Comparison of ENCODE assay signal across 25 cellular contexts in genomic region chr7:7786595-7786994, GRCh38.
DNase-seq lines count a peak whose midpoint lies in the region; ATAC-seq and TF ChIP-seq lines count a peak whose summit lies in the region.
"Had no signal": no experiment of that assay in that cellular context is flagged by ENCODE, and none has a peak within 500 bp of the region (broad histone marks: within the 10 kb centered on the region; RNA-seq: fewer than 3 reads in every experiment).

No MANE protein-coding gene starts in this region.

- peak overlapping the region; percentile 10 for H3K4me2 ChIP-seq in smooth muscle cell
- H3K4me2 ChIP-seq: BLaER1 had no signal

- peaks cover 2% of the 10 kb centered on the region for H3K4me1 Mint-ChIP-seq in endodermal cell

- no peaks in the 10 kb centered on the region for H3K79me2 ChIP-seq in smooth muscle cell (ENCODE audit: low read depth)

- no peak overlapping the region for H3K4me3 ChIP-seq in NB4 (ENCODE audit: low read depth, low read length)
- no peak overlapping the region for H3K4me3 ChIP-seq in endodermal cell (ENCODE audit: low read length)
- no peak overlapping the region for H3K4me3 ChIP-seq in smooth muscle cell
- no peak overlapping the region for H3K4me3 ChIP-seq in lower leg skin (ENCODE audit: low read depth, poor library complexity, severe bottlenecking)
- H3K4me3 ChIP-seq: BLaER1 had no signal

- H3K9ac ChIP-seq in endodermal cell (ENCODE audit: extremely low read depth, low read length, poor library complexity, severe bottlenecking) = no peak overlapping the region
- H3K9ac ChIP-seq in smooth muscle cell (ENCODE audit: low read depth) = no peak overlapping the region
- H3K9ac ChIP-seq: BLaER1 had no signal

- WGBS in endodermal cell (ENCODE audit: insufficient coverage in 1 of 2, insufficient read length in 1 of 2), 2 experiments = 95 to 100% methylated on average over 1 to 3 of the region's 3 CpGs
- WGBS in smooth muscle cell (ENCODE audit: low lambda C conversion rate) = 43% methylated on average over 3 of the region's 3 CpGs
- 92 to 93% methylated on average over 3 of the region's 3 CpGs for WGBS in lower leg skin, 2 donors

- H3K4me3 Mint-ChIP-seq in endodermal cell = no peak overlapping the region
- H3K4me3 Mint-ChIP-seq: CD4-positive, alpha-beta memory T cell; T-cell had no signal

- intact Hi-C loops in lower leg skin (cut with DNase I; ENCODE audit: low total_unique reads) = no loop called here

- H3K9me3 Mint-ChIP-seq in endodermal cell = no peaks in the 10 kb centered on the region
- H3K9me3 Mint-ChIP-seq: CD4-positive, alpha-beta memory T cell; T-cell had no signal

- H3K36me3 ChIP-seq in endodermal cell (ENCODE audit: control insufficient read depth, insufficient read depth, low read length) (no peaks in the 10 kb centered on the region), smooth muscle cell (ENCODE audit: low read depth) (no peaks in the 10 kb centered on the region)
- H3K36me3 ChIP-seq: BLaER1 had no signal

- H3K36me3 Mint-ChIP-seq in endodermal cell (ENCODE audit: low read depth) = no peaks in the 10 kb centered on the region

- H3K27me3 ChIP-seq in endodermal cell (ENCODE audit: control insufficient read depth, insufficient read depth, low read length, poor library complexity, severe bottlenecking) (no peaks in the 10 kb centered on the region), smooth muscle cell (ENCODE audit: low read depth) (no peaks in the 10 kb centered on the region)
- H3K27me3 ChIP-seq: BLaER1 had no signal

- no peak for TF ChIP-seq POLR2A in NB4 (IDR thresholded peaks at IDR 0.05; ENCODE audit: extremely low read depth, insufficient read length)
- TF ChIP-seq POLR2A in lower leg skin (IDR thresholded peaks at IDR 0.05) = no peak

- no peaks in the 10 kb centered on the region for H4K20me1 ChIP-seq in smooth muscle cell (ENCODE audit: low read depth)
- H4K20me1 ChIP-seq: BLaER1 had no signal

- ATAC-seq in GM18873 (IDR thresholded peaks at IDR 0.05; ENCODE audit: low FRiP score, unreplicated experiment) (no peak), GM21381 (IDR thresholded peaks at IDR 0.05; ENCODE audit: unreplicated experiment) (no peak)
- ATAC-seq: HepG2, T-cell had no signal

- H3K9me3 ChIP-seq in endodermal cell (ENCODE audit: control insufficient read depth, low read length) (no peaks in the 10 kb centered on the region), smooth muscle cell (replicated peaks; ENCODE audit: low read depth) (no peaks in the 10 kb centered on the region)
- H3K9me3 ChIP-seq: BLaER1, Caco-2 had no signal

- H3K4me1 ChIP-seq in endodermal cell (ENCODE audit: control insufficient read depth, insufficient read depth, low read length) = no peaks in the 10 kb centered on the region
- peaks cover 4% of the 10 kb centered on the region for H3K4me1 ChIP-seq in smooth muscle cell (ENCODE audit: low read depth)
- H3K4me1 ChIP-seq: BLaER1 had no signal

- H3K27me3 Mint-ChIP-seq in endodermal cell (ENCODE audit: insufficient read depth) = no peaks in the 10 kb centered on the region
- H3K27me3 Mint-ChIP-seq: CD4-positive, alpha-beta memory T cell; T-cell had no signal

- no peak overlapping the region for H2AFZ ChIP-seq in smooth muscle cell (ENCODE audit: low read depth)

- DNase-seq in NB4 (ENCODE audit: low read depth) (peak; percentile 62), OCI-M1 (lab: John Stamatoyannopoulos, UW) (peak; percentile 3), endodermal cell (no peak), smooth muscle cell (lab: John Stamatoyannopoulos, UW; ENCODE audit: unreplicated experiment) (no peak), lower leg skin (ENCODE audit: low spot score in 2 of 2) (no peak)
- DNase-seq: ACHN; Caco-2; CD4-positive, alpha-beta memory T cell; DMS53; EL; GF-D8; H7; KBM-7; MM.1S; NCI-H1092 treated with DMSO at 0.1 percent for 48 hours; NCI-H2029 treated with DMSO at 0.1 percent for 48 hours; NCI-H226; NCI-H510A treated with DMSO at 0.1 percent for 48 hours; SHP77 treated with DMSO at 0.1 percent for 48 hours; T-cell had no signal

- H3F3A ChIP-seq in smooth muscle cell (ENCODE audit: low read depth) = peaks cover 10% of the 10 kb centered on the region

- TF ChIP-seq CTCF in NB4 (IDR thresholded peaks at IDR 0.05; ENCODE audit: low read depth, low read length) = no peak
- TF ChIP-seq CTCF in endodermal cell (conservative IDR thresholded peaks at IDR 0.05) = no peak
- TF ChIP-seq CTCF in smooth muscle cell (IDR thresholded peaks at IDR 0.05; ENCODE audit: borderline replicate concordance, insufficient read depth, poor library complexity, severe bottlenecking) = no peak
- no peak for TF ChIP-seq CTCF in lower leg skin (IDR thresholded peaks at IDR 0.05)

- no peak overlapping the region for H3K27ac ChIP-seq in endodermal cell (ENCODE audit: low read depth, low read length)
- peak overlapping the region; percentile 17 for H3K27ac ChIP-seq in smooth muscle cell (ENCODE audit: low read depth)
- H3K27ac ChIP-seq: BLaER1, RWPE1 had no signal

- peak overlapping the region; percentile 49 for H3K27ac Mint-ChIP-seq in endodermal cell
- H3K27ac Mint-ChIP-seq: CD4-positive, alpha-beta memory T cell; T-cell had no signal

Comparison
In these comparisons a context has a peak if more than half of its experiments do, and no peak if none do; other contexts are left out.
1. DNase-seq: peak in NB4 (single experiment) and OCI-M1 (single experiment); none in endodermal cell (single experiment), smooth muscle cell (single experiment) and lower leg skin (0 of 2).